ENCODE assay signal across 10 cellular contexts in genomic region chr22:30822216-30823014, GRCh38.
DNase-seq lines count a peak whose midpoint lies in the region; TF ChIP-seq lines count a peak whose summit lies in the region.
"Had no signal": no experiment of that assay in that cellular context is flagged by ENCODE, and none has a peak within 500 bp of the region (broad histone marks: within the 10 kb centered on the region; RNA-seq: fewer than 3 reads in every experiment).

No MANE protein-coding gene starts in this region.

- H3K4ac ChIP-seq in mesenchymal stem cell (ENCODE audit: low read depth in 1 of 2, low read length in 2 of 2) = no peak overlapping the region

- no peaks in the 10 kb centered on the region for H3K79me1 ChIP-seq in mesenchymal stem cell (replicated peaks; ENCODE audit: low read length, poor library complexity, severe bottlenecking)

- TF ChIP-seq CTCF in AG04449 (IDR thresholded peaks at IDR 0.05; ENCODE audit: insufficient read depth, low read length, missing control alignments) = no peak
- TF ChIP-seq CTCF in LNCaP clone FGC (IDR thresholded peaks at IDR 0.05; ENCODE audit: control insufficient read depth, extremely low read depth, insufficient read depth) = no peak
- TF ChIP-seq CTCF in WERI-Rb-1 (IDR thresholded peaks at IDR 0.05; ENCODE audit: low read depth, low read length) = no peak

- no peak overlapping the region for H4K91ac ChIP-seq in mesenchymal stem cell (ENCODE audit: low read length)

- H4K8ac ChIP-seq in mesenchymal stem cell (ENCODE audit: low read length) = no peak overlapping the region

- peak overlapping the region; percentile 69 for H3K9ac ChIP-seq in mesenchymal stem cell (ENCODE audit: low read length)
- H3K9ac ChIP-seq: KMS-11, parathyroid adenoma had no signal

- H2BK120ac ChIP-seq in mesenchymal stem cell (ENCODE audit: low read depth, low read length) = no peak overlapping the region

- peaks cover 11% of the 10 kb centered on the region for H3K4me1 ChIP-seq in effector memory CD4-positive, alpha-beta T cell (ENCODE audit: control insufficient read depth, insufficient read depth, low read length, poor library complexity, severe bottlenecking)
- peaks cover 9% of the 10 kb centered on the region for H3K4me1 ChIP-seq in mesenchymal stem cell (ENCODE audit: control insufficient read depth, insufficient read depth, low read depth, low read length)
- H3K4me1 ChIP-seq: parathyroid adenoma had no signal

- H3K27me3 ChIP-seq in effector memory CD4-positive, alpha-beta T cell (replicated peaks; ENCODE audit: control insufficient read depth, insufficient read depth, low read length, poor library complexity, severe bottlenecking) = no peaks in the 10 kb centered on the region
- H3K27me3 ChIP-seq in mesenchymal stem cell (ENCODE audit: control insufficient read depth in 1 of 2, insufficient read depth in 1 of 2, low read length in 2 of 2) (peaks cover 19 to 80% of the 10 kb centered on the region in 2 experiments), WERI-Rb-1 (ENCODE audit: insufficient read depth, low read depth, severe bottlenecking) (no peaks in the 10 kb centered on the region)

- H3K9me3 ChIP-seq in effector memory CD4-positive, alpha-beta T cell (ENCODE audit: control insufficient read depth, low read length) = no peaks in the 10 kb centered on the region
- H3K9me3 ChIP-seq in mesenchymal stem cell (ENCODE audit: control insufficient read depth, low read length) (no peaks in the 10 kb centered on the region), WERI-Rb-1 (ENCODE audit: severe bottlenecking) (no peaks in the 10 kb centered on the region)

- no peak overlapping the region for H2BK5ac ChIP-seq in mesenchymal stem cell (ENCODE audit: low read depth, low read length, poor library complexity, severe bottlenecking)

- no peak overlapping the region for H2AFZ ChIP-seq in mesenchymal stem cell (ENCODE audit: low read depth, low read length)
- H2AFZ ChIP-seq: parathyroid adenoma had no signal

- H3K23ac ChIP-seq in mesenchymal stem cell (ENCODE audit: low read length in 2 of 2) = no peak overlapping the region

- POLR2A ChIA-PET in AG04449 (lab: Yijun Ruan, JAX) = no interaction called here

- no peak overlapping the region for H3K18ac ChIP-seq in mesenchymal stem cell (ENCODE audit: low read depth in 1 of 2, low read length in 2 of 2)

- WGBS in mesenchymal stem cell = 7% methylated on average over 59 of the region's 87 CpGs

- DNase-seq in AG04449 (ENCODE audit: low read depth, low spot score) (no peak), LNCaP clone FGC (ENCODE audit: low read depth) (no peak), mesenchymal stem cell (no peak), NCI-H510A treated with DMSO at 0.1 percent for 48 hours (lab: John Stamatoyannopoulos, UW) (no peak), 8988T (no peak), NCI-H2171 (lab: John Stamatoyannopoulos, UW) (no peak), WERI-Rb-1 (no peak)
- DNase-seq in effector memory CD4-positive, alpha-beta T cell = no peak

- peak overlapping the region; percentile 77 for H3K4me2 ChIP-seq in mesenchymal stem cell (ENCODE audit: low read length, poor library complexity, severe bottlenecking)
- H3K4me2 ChIP-seq: KMS-11 had no signal

- no peak overlapping the region for H2BK12ac ChIP-seq in mesenchymal stem cell (ENCODE audit: low read length in 2 of 2)

- H3K4me3 ChIP-seq in AG04449 (ENCODE audit: low read depth, low read length) = peak overlapping the region; percentile 43
- H3K4me3 ChIP-seq in LNCaP clone FGC (ENCODE audit: low read depth, low read length) = peak overlapping the region; percentile 43
- peak overlapping the region; percentile 37 for H3K4me3 ChIP-seq in effector memory CD4-positive, alpha-beta T cell (ENCODE audit: insufficient read depth, low read depth, low read length, poor library complexity, severe bottlenecking)
- H3K4me3 ChIP-seq in mesenchymal stem cell (ENCODE audit: insufficient read depth in 1 of 2, low read depth in 1 of 2, low read length in 2 of 2) = peak overlapping the region; percentile 42 to 78
- no peak overlapping the region for H3K4me3 ChIP-seq in WERI-Rb-1 (ENCODE audit: low read depth, low read length)

- CTCF ChIA-PET in AG04449 (lab: Yijun Ruan, JAX) = interaction anchor here (0.8 to 1.3 kb wide), 3 partner anchors 18 to 68 kb away, joined by 3 read pairs; no protein-coding TSS in a partner anchor

- H2AK5ac ChIP-seq in mesenchymal stem cell (ENCODE audit: low read length, severe bottlenecking) = no peak overlapping the region

- no peak overlapping the region for H3K14ac ChIP-seq in mesenchymal stem cell (ENCODE audit: low read length in 2 of 2)

- no peak overlapping the region for H3K27ac ChIP-seq in effector memory CD4-positive, alpha-beta T cell (ENCODE audit: insufficient read depth, low read length, poor library complexity, severe bottlenecking)
- H3K27ac ChIP-seq in mesenchymal stem cell (ENCODE audit: low read length, poor library complexity, severe bottlenecking) (no peak overlapping the region), WERI-Rb-1 (no peak overlapping the region)
- H3K27ac ChIP-seq: KMS-11, parathyroid adenoma had no signal

- H3K36me3 ChIP-seq in effector memory CD4-positive, alpha-beta T cell (ENCODE audit: control insufficient read depth, insufficient read depth, low read length) = no peaks in the 10 kb centered on the region
- H3K36me3 ChIP-seq in mesenchymal stem cell (ENCODE audit: control insufficient read depth in 1 of 2, insufficient read depth in 2 of 2, low read depth in 1 of 2, low read length in 2 of 2) = peaks cover 0 to 3% of the 10 kb centered on the region in 2 experiments
- no peaks in the 10 kb centered on the region for H3K36me3 ChIP-seq in WERI-Rb-1

- no peak overlapping the region for H2BK15ac ChIP-seq in mesenchymal stem cell (ENCODE audit: low read depth, poor library complexity, severe bottlenecking)
